1 cellular context compared by ENCODE assay signal in genomic region chr6:25490018-25490865, GRCh38.
TF ChIP-seq lines count a peak whose summit lies in the region.

No MANE protein-coding gene starts in this region.

TF ChIP-seq in HepG2, 621 proteins besides CTCF, POLR2A, EP300 and RAD21 (continued from another document and continues in another):
- TF ChIP-seq, protein P1, sequence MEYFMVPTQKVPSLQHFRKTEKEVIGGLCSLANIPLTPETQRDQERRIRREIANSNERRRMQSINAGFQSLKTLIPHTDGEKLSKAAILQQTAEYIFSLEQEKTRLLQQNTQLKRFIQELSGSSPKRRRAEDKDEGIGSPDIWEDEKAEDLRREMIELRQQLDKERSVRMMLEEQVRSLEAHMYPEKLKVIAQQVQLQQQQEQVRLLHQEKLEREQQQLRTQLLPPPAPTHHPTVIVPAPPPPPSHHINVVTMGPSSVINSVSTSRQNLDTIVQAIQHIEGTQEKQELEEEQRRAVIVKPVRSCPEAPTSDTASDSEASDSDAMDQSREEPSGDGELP (IDR thresholded peaks at IDR 0.05; ENCODE audit: borderline replicate concordance, low read depth): no peak
- TF ChIP-seq SMAD3 (CRISPR knock-in tag; IDR thresholded peaks at IDR 0.05): peak; percentile 25; the same call in 1 of the 2 replicates
- no peak for TF ChIP-seq ZNF569 (CRISPR knock-in tag; IDR thresholded peaks at IDR 0.05; ENCODE audit: borderline replicate concordance)
- 0 out of 2 replicates have a peak, but pooled peaks have one; percentile 22 for TF ChIP-seq ZSCAN25 (CRISPR knock-in tag; IDR thresholded peaks at IDR 0.05)
- TF ChIP-seq ZNF614 (CRISPR knock-in tag; IDR thresholded peaks at IDR 0.05; ENCODE audit: borderline replicate concordance): peak; percentile 57; the same call in 1 of the 2 replicates
- TF ChIP-seq ZNF274 (CRISPR knock-in tag; IDR thresholded peaks at IDR 0.05): 0 out of 2 replicates have a peak, but pooled peaks have one; percentile 46
- peak; percentile 26; the same call in 1 of the 2 replicates for TF ChIP-seq BORCS8-MEF2B (CRISPR knock-in tag; IDR thresholded peaks at IDR 0.05)
- TF ChIP-seq HIVEP1 (CRISPR knock-in tag; IDR thresholded peaks at IDR 0.05): 0 out of 2 replicates have a peak, but pooled peaks have one; percentile 32
- no peak for TF ChIP-seq NFE2 (CRISPR knock-in tag; IDR thresholded peaks at IDR 0.05)
- no peak for TF ChIP-seq RARA (CRISPR knock-in tag; IDR thresholded peaks at IDR 0.05)
- no peak for TF ChIP-seq MAF1 (CRISPR knock-in tag; IDR thresholded peaks at IDR 0.05; ENCODE audit: borderline replicate concordance)
- no peak for TF ChIP-seq PHF21A (CRISPR knock-in tag; IDR thresholded peaks at IDR 0.05)
- no peak for TF ChIP-seq MIER3 (CRISPR knock-in tag; IDR thresholded peaks at IDR 0.05; ENCODE audit: borderline replicate concordance)
- peak; percentile 39 for TF ChIP-seq NR2F6 (IDR thresholded peaks at IDR 0.05)
- TF ChIP-seq NR2F6 (CRISPR knock-in tag; IDR thresholded peaks at IDR 0.05): peak; percentile 59; the same call in 1 of the 2 replicates
- peak; percentile 88 for TF ChIP-seq STAG1 (CRISPR knock-in tag; IDR thresholded peaks at IDR 0.05)
- no peak for TF ChIP-seq TBX3 (IDR thresholded peaks at IDR 0.05; ENCODE audit: borderline replicate concordance)
- TF ChIP-seq ZNF687 (CRISPR knock-in tag; IDR thresholded peaks at IDR 0.05): peak; percentile 43
- TF ChIP-seq, protein P2, sequence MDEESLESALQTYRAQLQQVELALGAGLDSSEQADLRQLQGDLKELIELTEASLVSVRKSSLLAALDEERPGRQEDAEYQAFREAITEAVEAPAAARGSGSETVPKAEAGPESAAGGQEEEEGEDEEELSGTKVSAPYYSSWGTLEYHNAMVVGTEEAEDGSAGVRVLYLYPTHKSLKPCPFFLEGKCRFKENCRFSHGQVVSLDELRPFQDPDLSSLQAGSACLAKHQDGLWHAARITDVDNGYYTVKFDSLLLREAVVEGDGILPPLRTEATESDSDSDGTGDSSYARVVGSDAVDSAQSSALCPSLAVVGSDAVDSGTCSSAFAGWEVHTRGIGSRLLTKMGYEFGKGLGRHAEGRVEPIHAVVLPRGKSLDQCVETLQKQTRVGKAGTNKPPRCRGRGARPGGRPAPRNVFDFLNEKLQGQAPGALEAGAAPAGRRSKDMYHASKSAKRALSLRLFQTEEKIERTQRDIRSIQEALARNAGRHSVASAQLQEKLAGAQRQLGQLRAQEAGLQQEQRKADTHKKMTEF (CRISPR knock-in tag; IDR thresholded peaks at IDR 0.05): 0 out of 2 replicates have a peak, but pooled peaks have one; percentile 31
- TF ChIP-seq FOXA3 (CRISPR knock-in tag; IDR thresholded peaks at IDR 0.05): 0 out of 2 replicates have a peak, but pooled peaks have one; percentile 18
- TF ChIP-seq, protein P3, sequence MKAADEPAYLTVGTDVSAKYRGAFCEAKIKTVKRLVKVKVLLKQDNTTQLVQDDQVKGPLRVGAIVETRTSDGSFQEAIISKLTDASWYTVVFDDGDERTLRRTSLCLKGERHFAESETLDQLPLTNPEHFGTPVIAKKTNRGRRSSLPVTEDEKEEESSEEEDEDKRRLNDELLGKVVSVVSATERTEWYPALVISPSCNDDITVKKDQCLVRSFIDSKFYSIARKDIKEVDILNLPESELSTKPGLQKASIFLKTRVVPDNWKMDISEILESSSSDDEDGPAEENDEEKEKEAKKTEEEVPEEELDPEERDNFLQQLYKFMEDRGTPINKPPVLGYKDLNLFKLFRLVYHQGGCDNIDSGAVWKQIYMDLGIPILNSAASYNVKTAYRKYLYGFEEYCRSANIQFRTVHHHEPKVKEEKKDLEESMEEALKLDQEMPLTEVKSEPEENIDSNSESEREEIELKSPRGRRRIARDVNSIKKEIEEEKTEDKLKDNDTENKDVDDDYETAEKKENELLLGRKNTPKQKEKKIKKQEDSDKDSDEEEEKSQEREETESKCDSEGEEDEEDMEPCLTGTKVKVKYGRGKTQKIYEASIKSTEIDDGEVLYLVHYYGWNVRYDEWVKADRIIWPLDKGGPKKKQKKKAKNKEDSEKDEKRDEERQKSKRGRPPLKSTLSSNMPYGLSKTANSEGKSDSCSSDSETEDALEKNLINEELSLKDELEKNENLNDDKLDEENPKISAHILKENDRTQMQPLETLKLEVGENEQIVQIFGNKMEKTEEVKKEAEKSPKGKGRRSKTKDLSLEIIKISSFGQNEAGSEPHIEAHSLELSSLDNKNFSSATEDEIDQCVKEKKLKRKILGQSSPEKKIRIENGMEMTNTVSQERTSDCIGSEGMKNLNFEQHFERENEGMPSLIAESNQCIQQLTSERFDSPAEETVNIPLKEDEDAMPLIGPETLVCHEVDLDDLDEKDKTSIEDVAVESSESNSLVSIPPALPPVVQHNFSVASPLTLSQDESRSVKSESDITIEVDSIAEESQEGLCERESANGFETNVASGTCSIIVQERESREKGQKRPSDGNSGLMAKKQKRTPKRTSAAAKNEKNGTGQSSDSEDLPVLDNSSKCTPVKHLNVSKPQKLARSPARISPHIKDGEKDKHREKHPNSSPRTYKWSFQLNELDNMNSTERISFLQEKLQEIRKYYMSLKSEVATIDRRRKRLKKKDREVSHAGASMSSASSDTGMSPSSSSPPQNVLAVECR (CRISPR knock-in tag; IDR thresholded peaks at IDR 0.05; ENCODE audit: borderline replicate concordance): no peak
- TF ChIP-seq, protein P4, sequence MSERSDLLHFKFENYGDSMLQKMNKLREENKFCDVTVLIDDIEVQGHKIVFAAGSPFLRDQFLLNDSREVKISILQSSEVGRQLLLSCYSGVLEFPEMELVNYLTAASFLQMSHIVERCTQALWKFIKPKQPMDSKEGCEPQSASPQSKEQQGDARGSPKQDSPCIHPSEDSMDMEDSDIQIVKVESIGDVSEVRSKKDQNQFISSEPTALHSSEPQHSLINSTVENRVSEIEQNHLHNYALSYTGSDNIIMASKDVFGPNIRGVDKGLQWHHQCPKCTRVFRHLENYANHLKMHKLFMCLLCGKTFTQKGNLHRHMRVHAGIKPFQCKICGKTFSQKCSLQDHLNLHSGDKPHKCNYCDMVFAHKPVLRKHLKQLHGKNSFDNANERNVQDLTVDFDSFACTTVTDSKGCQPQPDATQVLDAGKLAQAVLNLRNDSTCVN (CRISPR knock-in tag; IDR thresholded peaks at IDR 0.05; ENCODE audit: borderline replicate concordance): no peak
- TF ChIP-seq ZNF781 (CRISPR knock-in tag; IDR thresholded peaks at IDR 0.05; ENCODE audit: borderline replicate concordance, not compliant biosample characterization): no peak
- TF ChIP-seq CENPX (CRISPR knock-in tag; IDR thresholded peaks at IDR 0.05): no peak
- TF ChIP-seq SIX1 (CRISPR knock-in tag; IDR thresholded peaks at IDR 0.05; ENCODE audit: borderline replicate concordance): no peak
- TF ChIP-seq SNAI1 (CRISPR knock-in tag; IDR thresholded peaks at IDR 0.05; ENCODE audit: borderline replicate concordance): 0 out of 2 replicates have a peak, but pooled peaks have one; percentile 37
- no peak for TF ChIP-seq YEATS4 (CRISPR knock-in tag; IDR thresholded peaks at IDR 0.05; ENCODE audit: borderline replicate concordance)
- peak; percentile 16; the same call in 1 of the 2 replicates for TF ChIP-seq PATZ1 (CRISPR knock-in tag; IDR thresholded peaks at IDR 0.05)
- no peak for TF ChIP-seq ZSCAN29 (CRISPR knock-in tag; conservative IDR thresholded peaks at IDR 0.05)
- no peak for TF ChIP-seq ZFP90 (CRISPR knock-in tag; IDR thresholded peaks at IDR 0.05; ENCODE audit: borderline replicate concordance)
- TF ChIP-seq XRCC5 (optimal IDR thresholded peaks at IDR 0.05; ENCODE audit: low read length): peak; percentile 73
- no peak for TF ChIP-seq RCOR2 (CRISPR knock-in tag; IDR thresholded peaks at IDR 0.05)
- no peak for TF ChIP-seq MYPOP (CRISPR knock-in tag; IDR thresholded peaks at IDR 0.05)
- TF ChIP-seq SRF (IDR thresholded peaks at IDR 0.05; ENCODE audit: low read depth, low read length): no peak
- peak; percentile 19; the same call in 1 of the 2 replicates for TF ChIP-seq FOXK1 (CRISPR knock-in tag; IDR thresholded peaks at IDR 0.05; ENCODE audit: borderline replicate concordance, low read depth)
- TF ChIP-seq NFIC (IDR thresholded peaks at IDR 0.05; ENCODE audit: low read length): no peak
- TF ChIP-seq PAXIP1 (CRISPR knock-in tag; conservative IDR thresholded peaks at IDR 0.05): no peak
- peak; percentile 36; the same call in 1 of the 2 replicates for TF ChIP-seq ZFX (CRISPR knock-in tag; IDR thresholded peaks at IDR 0.05; ENCODE audit: low read depth)
- TF ChIP-seq IRF2 (CRISPR knock-in tag; IDR thresholded peaks at IDR 0.05): peak; percentile 39; the same call in 1 of the 2 replicates
- no peak for TF ChIP-seq ZNF101 (CRISPR knock-in tag; IDR thresholded peaks at IDR 0.05; ENCODE audit: borderline replicate concordance, low read depth)
- TF ChIP-seq ZNF776 (CRISPR knock-in tag; IDR thresholded peaks at IDR 0.05): no peak
- TF ChIP-seq FOSL2 (CRISPR knock-in tag; IDR thresholded peaks at IDR 0.05): peak; percentile 16; the same call in 1 of the 2 replicates
